ENCODE assay signal across 11 cellular contexts in genomic region chr17:73093286-73093685, GRCh38. TPM values are rescaled to one million over a fixed set of nuclear protein-coding genes. Genes with fewer than 3 reads are reported as not detected.
DNase-seq lines count a peak whose midpoint lies in the region; ATAC-seq, FAIRE-seq and TF ChIP-seq lines count a peak whose summit lies in the region.
"Had no signal": no experiment of that assay in that cellular context is flagged by ENCODE, and none has a peak within 500 bp of the region (broad histone marks: within the 10 kb centered on the region; RNA-seq: fewer than 3 reads in every experiment).

No MANE protein-coding gene starts in this region.

- no peak for TF ChIP-seq RAD21 in A549 (conservative IDR thresholded peaks at IDR 0.05 in 1 of 2, IDR thresholded peaks at IDR 0.05 in 1 of 2)

- POLR2A ChIA-PET in A549 (lab: Yijun Ruan, JAX) = no interaction called here

- no peaks in the 10 kb centered on the region; the same call in 1 of the 2 replicates for H3K36me3 ChIP-seq in WERI-Rb-1

- 60% methylated on average over 9 of the region's 9 CpGs for WGBS in A549 (ENCODE audit: missing lambda C conversion rate)

- FAIRE-seq in A549 (lab: Jason Lieb, UNC) = no peak

- H3K4me3 Mint-ChIP-seq in natural killer cell treated with Interleukin-12 subunit alpha and Interleukin-12 subunit beta and Interleukin-15 and Interleukin-18, amount 100 ng/mL, for 72 hours = peak overlapping the region; percentile 97

- H3K4me2 ChIP-seq in A549 = peak overlapping the region; percentile 90

- no peak for TF ChIP-seq POLR2A in A549 (IDR thresholded peaks at IDR 0.05; ENCODE audit: low read length)

- H3K9me3 ChIP-seq in A549 (no peaks in the 10 kb centered on the region), WERI-Rb-1 (ENCODE audit: severe bottlenecking) (peaks cover 2% of the 10 kb centered on the region)

- H3K36me3 Mint-ChIP-seq in natural killer cell treated with Interleukin-12 subunit alpha and Interleukin-12 subunit beta and Interleukin-15 and Interleukin-18, amount 100 ng/mL, for 72 hours = no peaks in the 10 kb centered on the region

- H3K9me3 Mint-ChIP-seq in natural killer cell treated with Interleukin-12 subunit alpha and Interleukin-12 subunit beta and Interleukin-15 and Interleukin-18, amount 100 ng/mL, for 72 hours = no peaks in the 10 kb centered on the region
- H3K9me3 Mint-ChIP-seq: stimulated activated naive B cell treated with anti-CD40 and anti-IgM and Interleukin-4, amounts not matched to agents 10 μg/mL and 1 μg/mL and 100 μg/mL, for 72 hours had no signal

- no peak overlapping the region for H3K27ac Mint-ChIP-seq in natural killer cell treated with Interleukin-12 subunit alpha and Interleukin-12 subunit beta and Interleukin-15 and Interleukin-18, amount 100 ng/mL, for 72 hours
- H3K27ac Mint-ChIP-seq: progenitor cell of endocrine pancreas had no signal

- peaks cover 31 to 51% of the 10 kb centered on the region in 2 donors for H3K4me1 Mint-ChIP-seq in natural killer cell treated with Interleukin-12 subunit alpha and Interleukin-12 subunit beta and Interleukin-15 and Interleukin-18, amount 100 ng/mL, for 72 hours (ENCODE audit: low read depth in 2 of 2)

- peaks cover 12 to 16% of the 10 kb centered on the region in 2 donors for H3K27me3 Mint-ChIP-seq in natural killer cell treated with Interleukin-12 subunit alpha and Interleukin-12 subunit beta and Interleukin-15 and Interleukin-18, amount 100 ng/mL, for 72 hours

- TF ChIP-seq CTCF in A549 (IDR thresholded peaks at IDR 0.05) (no peak), WERI-Rb-1 (IDR thresholded peaks at IDR 0.05; ENCODE audit: low read depth, low read length) (no peak)

- H3K27ac ChIP-seq in A549 (peak overlapping the region in 1 of 2 experiments; percentile 88; a peak in 4 of 6 replicates), WERI-Rb-1 (peak overlapping the region; percentile 14; the same call in 1 of the 2 replicates)
- H3K27ac ChIP-seq: epithelial cell of prostate had no signal

- ATAC-seq in A549 = no peak
- ATAC-seq in natural killer cell treated with Interleukin-12 subunit alpha and Interleukin-12 subunit beta and Interleukin-15 and Interleukin-18, amount 100 ng/mL, for 72 hours = no peak
- ATAC-seq in GM18517 (IDR thresholded peaks at IDR 0.05; ENCODE audit: unreplicated experiment) = no peak

- peaks cover 10% of the 10 kb centered on the region; the same call in 2 of the 3 replicates for H3K4me1 ChIP-seq in A549

- no peak for TF ChIP-seq EP300 in A549 (IDR thresholded peaks at IDR 0.05)

- no peak for DNase-seq in A549 (ENCODE audit: low read depth in 1 of 2, low spot score in 1 of 2)
- peak; percentile 8 for DNase-seq in ELF-1 (ENCODE audit: low read depth, low spot score)
- DNase-seq in WERI-Rb-1 = no peak
- DNase-seq in natural killer cell treated with Interleukin-12 subunit alpha and Interleukin-12 subunit beta and Interleukin-15 and Interleukin-18, amount 100 ng/mL, for 72 hours (ENCODE audit: low spot score) = no peak
- DNase-seq in UCSD-AML1 (lab: John Stamatoyannopoulos, UW; ENCODE audit: unreplicated experiment) = no peak
- DNase-seq in AG20443 (ENCODE audit: low spot score) = no peak
- DNase-seq in NCI-H2029 treated with DMSO at 0.1 percent for 48 hours (lab: John Stamatoyannopoulos, UW) = no peak

- CTCF ChIA-PET in A549 (lab: Yijun Ruan, JAX) = interaction anchor here (0.7 to 2.4 kb wide), 2 partner anchors 107 to 180 kb away, joined by 3 to 10 read pairs; no protein-coding TSS in a partner anchor

- H3K27me3 ChIP-seq in WERI-Rb-1 (ENCODE audit: insufficient read depth, low read depth, severe bottlenecking) = no peaks in the 10 kb centered on the region

- H3K4me3 ChIP-seq in A549 = peak overlapping the region; percentile 66; the same call in 1 of the 3 replicates
- H3K4me3 ChIP-seq in WERI-Rb-1 (ENCODE audit: low read depth, low read length) = no peak overlapping the region

TF ChIP-seq in A549, 52 proteins besides CTCF, POLR2A, EP300 and RAD21:
- TF ChIP-seq ZC3H11A (IDR thresholded peaks at IDR 0.05) = no peak
- no peak for TF ChIP-seq PBX3 (IDR thresholded peaks at IDR 0.05)
- TF ChIP-seq SMC3 (IDR thresholded peaks at IDR 0.05) = no peak
- TF ChIP-seq FOSB (CRISPR knock-in tag; IDR thresholded peaks at IDR 0.05) = no peak
- TF ChIP-seq RFX5 (IDR thresholded peaks at IDR 0.05) = no peak
- TF ChIP-seq HEYL (CRISPR knock-in tag; IDR thresholded peaks at IDR 0.05) = no peak
- no peak for TF ChIP-seq CBX2 (IDR thresholded peaks at IDR 0.05; ENCODE audit: borderline replicate concordance, low read depth)
- no peak for TF ChIP-seq ZFP36 (IDR thresholded peaks at IDR 0.05; ENCODE audit: borderline replicate concordance, partially characterized antibody)
- TF ChIP-seq HOXA7 (CRISPR knock-in tag; IDR thresholded peaks at IDR 0.05) = no peak
- no peak for TF ChIP-seq MAZ (IDR thresholded peaks at IDR 0.05; ENCODE audit: borderline replicate concordance, low read depth, low read length)
- no peak for TF ChIP-seq JUNB (IDR thresholded peaks at IDR 0.05)
- TF ChIP-seq REST (IDR thresholded peaks at IDR 0.05) = no peak
- TF ChIP-seq BHLHE40 (IDR thresholded peaks at IDR 0.05; ENCODE audit: low read depth, low read length) = no peak

RNA-seq across cellular contexts. Expression of gene SLC39A11, which starts 0.8 kb away (rescaled TPM):
- polyA plus RNA-seq in A549 (2011; rRNA removed) (25.2 and 32.0 TPM in 2 replicates), A549 (2017; fragmentation: RNase III; extraction: RNeasy Plus Mini Kit Qiagen cat#74134 plus additional on column Dnase treatment) (16.7 to 19.2 TPM (median 18.4 TPM) in 3 replicates)
- 16.4 TPM in 2 replicates for polyA plus RNA-seq in A549 (2012; cell fraction: cytosol; rRNA removed)
- 13.5 and 18.7 TPM in 2 replicates for polyA plus RNA-seq in A549 (2012; cell fraction: nucleus; rRNA removed)
- polyA minus RNA-seq in A549 (2011; rRNA and poly(A)+ RNA removed) = 56.9 and 62.6 TPM in 2 replicates
- total RNA-seq in natural killer cell treated with Interleukin-12 subunit alpha and Interleukin-12 subunit beta and Interleukin-15 and Interleukin-18, amount 100 ng/mL, for 72 hours = 10 to 100 TPM; 25.6 to 56.1 TPM
